21 cellular contexts compared by ENCODE assay signal in genomic region chr17:72747416-72747815, GRCh38.
DNase-seq lines count a peak whose midpoint lies in the region; ATAC-seq, FAIRE-seq and TF ChIP-seq lines count a peak whose summit lies in the region.
"Had no signal": no experiment of that assay in that cellular context is flagged by ENCODE, and none has a peak within 500 bp of the region (broad histone marks: within the 10 kb centered on the region; RNA-seq: fewer than 3 reads in every experiment).

No MANE protein-coding gene starts in this region.

- no peak overlapping the region for H3K56ac ChIP-seq in H9 (ENCODE audit: insufficient read length, low read depth, low read length)

- H2AK5ac ChIP-seq in H9 (ENCODE audit: insufficient read length, low read length) = no peak overlapping the region

- peaks cover 16 to 18% of the 10 kb centered on the region in 2 experiments for H3K4me1 Mint-ChIP-seq in H9

- no peak overlapping the region for H2BK120ac ChIP-seq in H9 (ENCODE audit: low read depth, low read length, poor library complexity, severe bottlenecking)

- no peak overlapping the region for H3K27ac Mint-ChIP-seq in H9
- H3K27ac Mint-ChIP-seq: CD4-positive, alpha-beta T cell; HFFc6 had no signal

- FAIRE-seq in bronchial epithelial cell (lab: Jason Lieb, UNC) = peak; percentile 76
- FAIRE-seq: A204.1, D721Med, G401.6, GM12891, GM19239, H54 had no signal

- TF ChIP-seq EP300 in stomach (IDR thresholded peaks at IDR 0.05) = no peak

- H4K8ac ChIP-seq in H9 (replicated peaks; ENCODE audit: insufficient read length, low read depth, low read length) = no peak overlapping the region

- intact Hi-C loops in stomach (cut with DNase I; ENCODE audit: low total_unique reads) = no loop called here

- H2BK12ac ChIP-seq in H9 (ENCODE audit: insufficient read length, low read depth, low read length) = no peak overlapping the region

- no peak overlapping the region for H3T11ph ChIP-seq in H9 (ENCODE audit: low read length)

- no peaks in the 10 kb centered on the region for H4K20me1 ChIP-seq in H9 (ENCODE audit: control insufficient read depth, insufficient read depth, insufficient read length)

- H3K4ac ChIP-seq in H9 (ENCODE audit: low read depth, low read length) = no peak overlapping the region

- no peak overlapping the region for H2BK5ac ChIP-seq in H9 (ENCODE audit: insufficient read length, low read length)

- H3K23ac ChIP-seq in H9 (ENCODE audit: insufficient read length, low read depth, low read length) = no peak overlapping the region

- H3K79me2 ChIP-seq in H9 (ENCODE audit: insufficient read depth, low read length) = no peaks in the 10 kb centered on the region

- H2BK20ac ChIP-seq in H9 (ENCODE audit: low read depth, low read length, poor library complexity, severe bottlenecking) = no peak overlapping the region

- H3K4me3 ChIP-seq in bronchial epithelial cell (ENCODE audit: low read depth, low read length) (no peak overlapping the region), muscle layer of duodenum (ENCODE audit: low read depth in 1 of 2, low read length in 2 of 2) (no peak overlapping the region), stomach (no peak overlapping the region)

- H3K4me3 Mint-ChIP-seq in H9 = no peak overlapping the region
- H3K4me3 Mint-ChIP-seq: CD4-positive, alpha-beta T cell; HFFc6 had no signal

- no peak for TF ChIP-seq CTCF in C4-2B (conservative IDR thresholded peaks at IDR 0.05)
- TF ChIP-seq CTCF in H9 (conservative IDR thresholded peaks at IDR 0.05) = no peak
- TF ChIP-seq CTCF in bronchial epithelial cell (IDR thresholded peaks at IDR 0.05; ENCODE audit: insufficient read depth, low read length, severe bottlenecking) = no peak
- TF ChIP-seq CTCF in stomach (IDR thresholded peaks at IDR 0.05) = no peak

- no peaks in the 10 kb centered on the region for H3K79me1 ChIP-seq in H9 (ENCODE audit: insufficient read depth, low read depth, low read length, poor library complexity, severe bottlenecking)

- no peaks in the 10 kb centered on the region for H3K9me3 Mint-ChIP-seq in H9
- H3K9me3 Mint-ChIP-seq: CD4-positive, alpha-beta T cell; HFFc6 had no signal

- no peak overlapping the region for H4K91ac ChIP-seq in H9 (ENCODE audit: insufficient read length, low read depth, low read length)

- H3K36me3 ChIP-seq in bronchial epithelial cell (ENCODE audit: control insufficient read depth, insufficient read depth, low read length) (no peaks in the 10 kb centered on the region), muscle layer of duodenum (ENCODE audit: control insufficient read depth in 1 of 2, insufficient read depth in 2 of 2, low read length in 2 of 2) (no peaks in the 10 kb centered on the region), stomach (no peaks in the 10 kb centered on the region)
- H3K36me3 ChIP-seq: BE2C had no signal

- no peak overlapping the region for H4K5ac ChIP-seq in H9 (ENCODE audit: insufficient read length, low read depth, low read length)

- H3K23me2 ChIP-seq in H9 (ENCODE audit: insufficient read length, low read depth, low read length, poor library complexity, severe bottlenecking) = no peaks in the 10 kb centered on the region

- H3K36me3 Mint-ChIP-seq in H9 (ENCODE audit: insufficient read depth in 1 of 3, low read depth in 3 of 3) = peaks cover 0 to 4% (median 0%) of the 10 kb centered on the region in 3 experiments; a peak in 1 of 7 replicates

- TF ChIP-seq POLR2A in stomach (IDR thresholded peaks at IDR 0.05) = no peak

- H3K9ac ChIP-seq in H9 (ENCODE audit: extremely low read depth, insufficient read length, low read length) = no peak overlapping the region

- H3K27me3 Mint-ChIP-seq in H9 (ENCODE audit: low read depth) = no peaks in the 10 kb centered on the region
- H3K27me3 Mint-ChIP-seq: CD4-positive, alpha-beta T cell had no signal

- no CpG with 5 or more reads among the region's 9 CpGs for WGBS in H9 (ENCODE audit: extremely low coverage, insufficient read length, low lambda C conversion rate)
- 86 to 95% (median 92%) methylated on average over 9 of the region's 9 CpGs for whole genome bisulfite sequencing in stomach, 5 donors

- H3K9me3 ChIP-seq in H9 (ENCODE audit: control insufficient read depth, low read depth, low read length) (no peaks in the 10 kb centered on the region), muscle layer of duodenum (ENCODE audit: control insufficient read depth in 1 of 2, low read length in 2 of 2) (no peaks in the 10 kb centered on the region), stomach (no peaks in the 10 kb centered on the region)
- H3K9me3 ChIP-seq: BE2C, Caco-2 had no signal

- no peak overlapping the region for H2AFZ ChIP-seq in H9 (ENCODE audit: low read length)

- peak overlapping the region; percentile 19 for H3K27ac ChIP-seq in C4-2B
- no peak overlapping the region for H3K27ac ChIP-seq in H9 (ENCODE audit: insufficient read length, low read depth, low read length)
- H3K27ac ChIP-seq in muscle layer of duodenum (ENCODE audit: low read length) = peak overlapping the region; percentile 47
- no peak overlapping the region for H3K27ac ChIP-seq in stomach

- ATAC-seq in HG02678 (IDR thresholded peaks at IDR 0.05; ENCODE audit: unreplicated experiment) = no peak
- ATAC-seq: HCT116 had no signal

- H2BK15ac ChIP-seq in H9 (ENCODE audit: low read depth, low read length) = no peak overlapping the region

- DNase-seq in H9 = no peak
- DNase-seq in bronchial epithelial cell (ENCODE audit: low read depth) = no peak
- no peak for DNase-seq in NCI-H226
- no peak for DNase-seq in NCI-H1930 (lab: John Stamatoyannopoulos, UW)
- no peak for DNase-seq in stomach
- DNase-seq: ACHN; BE2C; C1 segment of cervical spinal cord; Caco-2; CD4-positive, alpha-beta T cell; HFFc6 had no signal

- peak overlapping the region; percentile 31; the same call in 1 of the 2 replicates for H3K14ac ChIP-seq in H9 (ENCODE audit: insufficient read depth, low read length)

- no peak overlapping the region for H3K18ac ChIP-seq in H9 (ENCODE audit: insufficient read length, low read depth, low read length)

- no peak overlapping the region for H3K4me2 ChIP-seq in H9 (ENCODE audit: insufficient read depth, insufficient read length, low read length)

- H3K4me1 ChIP-seq in H9 (ENCODE audit: insufficient read depth, low read length) (peaks cover 10% of the 10 kb centered on the region; the same call in 1 of the 2 replicates), muscle layer of duodenum (ENCODE audit: control insufficient read depth in 1 of 2, insufficient read depth in 2 of 2, low read length in 2 of 2) (no peaks in the 10 kb centered on the region), stomach (no peaks in the 10 kb centered on the region)
- H3K4me1 ChIP-seq: BE2C had no signal

- H3K27me3 ChIP-seq in H9 (ENCODE audit: insufficient read depth, low read length) (no peaks in the 10 kb centered on the region), bronchial epithelial cell (ENCODE audit: control insufficient read depth, insufficient read depth, low read length) (no peaks in the 10 kb centered on the region), muscle layer of duodenum (ENCODE audit: low read depth, low read length) (no peaks in the 10 kb centered on the region), stomach (no peaks in the 10 kb centered on the region)
- H3K27me3 ChIP-seq: BE2C had no signal

Comparison
In these comparisons a context has a peak if more than half of its experiments do, and no peak if none do; other contexts are left out.
1. H3K27ac ChIP-seq: peak in C4-2B (single experiment) and muscle layer of duodenum (single experiment); none in H9 (single experiment) and stomach (0 of 5).